34 cellular contexts compared by ENCODE assay signal in the genomic region with DNA sequence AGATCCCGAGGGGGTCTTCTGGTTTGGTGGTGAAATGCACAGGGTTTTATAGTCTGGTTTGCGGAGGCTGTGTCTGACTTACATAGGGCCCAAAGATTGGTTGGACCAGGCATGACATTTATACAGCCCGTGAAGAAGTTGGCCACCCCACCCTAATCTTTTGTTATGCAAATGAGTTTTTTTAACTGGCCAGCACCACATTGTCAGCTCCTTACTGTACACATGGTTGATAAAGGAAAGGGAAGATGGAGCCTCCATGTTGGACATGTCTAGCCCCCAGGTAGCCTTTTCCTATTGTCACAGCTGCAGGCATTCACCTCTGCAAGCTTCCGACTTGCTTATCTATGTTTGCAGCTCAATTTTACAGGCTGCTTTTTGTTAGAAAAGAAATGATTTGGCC.
"Had no signal": no experiment of that assay in that cellular context is flagged by ENCODE, and none has a peak within 500 bp of the region (broad histone marks: within the 10 kb centered on the region; RNA-seq: fewer than 3 reads in every experiment).

No MANE protein-coding gene starts in this region.

- H3K9me3 ChIP-seq: MG63 had no signal

- DNase-seq: Karpas-422, Kasumi-1, MG63, MM.1S, MV-4-11, NCI-H1048, NCI-H1092, NCI-H1092 treated with DMSO at 0.1 percent for 48 hours, NCI-H1105, NCI-H1105 treated with DMSO at 0.1 percent for 48 hours, NCI-H1417, NCI-H1417 treated with DMSO at 0.1 percent for 48 hours, NCI-H1436, NCI-H1436 treated with DMSO at 0.1 percent for 48 hours, NCI-H146, NCI-H1694, NCI-H1694 treated with DMSO at 0.1 percent for 48 hours, NCI-H187, NCI-H187 treated with DMSO at 0.1 percent for 48 hours, NCI-H1930, NCI-H2029, NCI-H2029 treated with DMSO at 0.1 percent for 48 hours, NCI-H2081, NCI-H2081 treated with DMSO at 0.1 percent for 48 hours, NCI-H2107, NCI-H2171, NCI-H2171 treated with DMSO at 0.1 percent for 48 hours, NCI-H2227 treated with DMSO at 0.1 percent for 48 hours, NCI-H226, NCI-H345, NCI-H446, NCI-H446 treated with DMSO at 0.1 percent for 48 hours, NCI-H510A, NCI-H510A treated with DMSO at 0.1 percent for 48 hours had no signal

- H3K27me3 ChIP-seq: MG63 had no signal

- H3K4me3 ChIP-seq: MG63 had no signal

- H3K36me3 ChIP-seq: MG63 had no signal
